In the genomic region with DNA sequence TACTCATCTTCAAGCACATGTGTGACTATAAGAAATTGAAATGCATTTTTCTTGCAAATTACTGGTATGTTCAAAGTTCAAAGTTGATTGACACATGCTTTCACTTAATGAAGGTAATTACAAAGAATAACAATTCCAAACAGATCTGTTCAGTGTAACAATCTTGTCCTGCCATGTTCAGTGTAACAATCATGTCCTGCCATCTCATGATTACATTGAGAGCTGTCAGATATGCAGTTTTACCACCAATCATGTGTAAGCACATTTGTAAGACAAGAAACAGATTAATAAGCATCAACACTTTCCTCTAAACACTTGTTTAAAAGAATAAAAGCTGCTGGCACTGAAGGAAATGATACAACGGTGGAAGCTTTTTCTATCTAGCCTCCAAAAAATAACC, we compare ENCODE assay signal across 23 cellular contexts.
DNase-seq lines count a peak whose midpoint lies in the region; ATAC-seq, FAIRE-seq and TF ChIP-seq lines count a peak whose summit lies in the region.
"Had no signal": no experiment of that assay in that cellular context is flagged by ENCODE, and none has a peak within 500 bp of the region (broad histone marks: within the 10 kb centered on the region; RNA-seq: fewer than 3 reads in every experiment).

No MANE protein-coding gene starts in this region.

- H2AFZ ChIP-seq in GM23338 (peak overlapping the region; percentile 5; the same call in 1 of the 2 replicates), Loucy (ENCODE audit: low read length) (peak overlapping the region; percentile 47; the same call in 1 of the 2 replicates)

- 18 to 44% (median 34%) methylated on average over 1 of the region's 1 CpG for WGBS in adrenal gland, 4 donors
- WGBS in lower leg skin, 2 donors = 22 to 28% methylated on average over 1 of the region's 1 CpG

- H3K4me3 ChIP-seq in GM23338 = no peak overlapping the region
- no peak overlapping the region for H3K4me3 ChIP-seq in Loucy (ENCODE audit: low read length, poor library complexity, severe bottlenecking)
- H3K4me3 ChIP-seq in adrenal gland = no peak overlapping the region
- no peak overlapping the region for H3K4me3 ChIP-seq in lower leg skin (ENCODE audit: low read depth, poor library complexity, severe bottlenecking)
- H3K4me3 ChIP-seq: BLaER1 had no signal

- TF ChIP-seq CTCF in GM23338 (conservative IDR thresholded peaks at IDR 0.05; ENCODE audit: low read depth in 2 of 2) = no peak
- no peak for TF ChIP-seq CTCF in Loucy (conservative IDR thresholded peaks at IDR 0.05; ENCODE audit: low read length)
- no peak for TF ChIP-seq CTCF in adrenal gland (IDR thresholded peaks at IDR 0.05)
- no peak for TF ChIP-seq CTCF in lower leg skin (IDR thresholded peaks at IDR 0.05)

- peaks cover 6% of the 10 kb centered on the region for H3K4me1 Mint-ChIP-seq in GM23338
- H3K4me1 Mint-ChIP-seq: B cell had no signal

- H3K27ac Mint-ChIP-seq in GM23338 = no peak overlapping the region
- H3K27ac Mint-ChIP-seq: B cell; CD4-positive, CD25-positive, alpha-beta regulatory T cell; CD8-positive, alpha-beta T cell; HFFc6 had no signal

- no peak for DNase-seq in GM12891 (ENCODE audit: insufficient read length, low spot score)
- no peak for DNase-seq in GM23338 (ENCODE audit: low spot score)
- DNase-seq in SK-N-DZ (ENCODE audit: low spot score) = peak; percentile 69
- DNase-seq in adrenal gland = no peak
- no peak for DNase-seq in lower leg skin (ENCODE audit: low spot score in 2 of 2)
- DNase-seq: Caco-2; CD4-positive, CD25-positive, alpha-beta regulatory T cell; CD8-positive, alpha-beta T cell; DMS 273 treated with DMSO at 0.1 percent for 48 hours; DMS79; EL; GDM1; H7; HCEC 1CT; HFFc6 had no signal

- H4K20me1 ChIP-seq in GM23338 (replicated peaks; ENCODE audit: insufficient read depth) (no peaks in the 10 kb centered on the region), Loucy (ENCODE audit: insufficient read depth, low read length, poor library complexity, severe bottlenecking) (no peaks in the 10 kb centered on the region)
- H4K20me1 ChIP-seq: BLaER1 had no signal

- H3K27me3 ChIP-seq in GM23338 (ENCODE audit: insufficient read depth) = no peaks in the 10 kb centered on the region
- H3K27me3 ChIP-seq in Loucy (ENCODE audit: insufficient read depth, low read length, poor library complexity, severe bottlenecking) = no peaks in the 10 kb centered on the region
- no peaks in the 10 kb centered on the region for H3K27me3 ChIP-seq in adrenal gland
- H3K27me3 ChIP-seq: BLaER1 had no signal

- no peaks in the 10 kb centered on the region for H3K9me3 Mint-ChIP-seq in GM23338
- H3K9me3 Mint-ChIP-seq: CD4-positive, CD25-positive, alpha-beta regulatory T cell; CD8-positive, alpha-beta T cell; HFFc6 had no signal

- H3K9me2 ChIP-seq in GM23338 (ENCODE audit: insufficient read depth) (no peaks in the 10 kb centered on the region), Loucy (replicated peaks; ENCODE audit: low read depth, low read length) (no peaks in the 10 kb centered on the region)

- no peaks in the 10 kb centered on the region for H3K36me3 Mint-ChIP-seq in GM23338 (ENCODE audit: low read depth)
- H3K36me3 Mint-ChIP-seq: CD4-positive, CD25-positive, alpha-beta regulatory T cell; CD8-positive, alpha-beta T cell had no signal

- H3K4me1 ChIP-seq in GM23338 (ENCODE audit: insufficient read depth) (no peaks in the 10 kb centered on the region), Loucy (ENCODE audit: insufficient read depth, low read length, poor library complexity, severe bottlenecking) (no peaks in the 10 kb centered on the region), adrenal gland (replicated peaks in 1 of 2) (no peaks in the 10 kb centered on the region)
- H3K4me1 ChIP-seq: BLaER1, Caco-2 had no signal

- H3K9ac ChIP-seq in Loucy (ENCODE audit: low read depth, low read length, poor library complexity, severe bottlenecking) = no peak overlapping the region
- H3K9ac ChIP-seq: BLaER1 had no signal

- peak; percentile 50 for FAIRE-seq in GM12891 (lab: Jason Lieb, UNC)
- FAIRE-seq: GM12892, H1 had no signal

- H3F3A ChIP-seq in GM23338 (replicated peaks; ENCODE audit: low read depth) (0 out of 2 replicates have a peak, but pooled peaks cover 3% of the 10 kb centered on the region), Loucy (ENCODE audit: low read depth) (no peaks in the 10 kb centered on the region)

- ATAC-seq in GM23338 = no peak
- no peak for ATAC-seq in HG02798 (IDR thresholded peaks at IDR 0.05; ENCODE audit: poor library complexity, unreplicated experiment)
- no peak for ATAC-seq in GM21447 (IDR thresholded peaks at IDR 0.05; ENCODE audit: unreplicated experiment)
- ATAC-seq: CD8-positive, alpha-beta T cell had no signal

- H3K4me3 Mint-ChIP-seq in GM23338 = no peak overlapping the region
- H3K4me3 Mint-ChIP-seq: B cell; CD4-positive, CD25-positive, alpha-beta regulatory T cell; CD8-positive, alpha-beta T cell; HFFc6 had no signal

- TF ChIP-seq POLR2A in GM12891 (IDR thresholded peaks at IDR 0.05; ENCODE audit: low read depth, low read length) (no peak), adrenal gland (IDR thresholded peaks at IDR 0.05) (no peak), lower leg skin (IDR thresholded peaks at IDR 0.05) (no peak)

- intact Hi-C loops in adrenal gland (cut with DNase I) (no loop called here), lower leg skin (cut with DNase I; ENCODE audit: low total_unique reads) (no loop called here)

- H3K36me3 ChIP-seq in GM23338 (ENCODE audit: insufficient read depth) (no peaks in the 10 kb centered on the region), Loucy (ENCODE audit: insufficient read depth, low read length) (no peaks in the 10 kb centered on the region), adrenal gland (replicated peaks in 1 of 2) (no peaks in the 10 kb centered on the region)
- H3K36me3 ChIP-seq: BLaER1 had no signal

- H3K79me2 ChIP-seq in GM23338 (replicated peaks; ENCODE audit: insufficient read depth) = no peaks in the 10 kb centered on the region
- H3K79me2 ChIP-seq in Loucy (ENCODE audit: insufficient read depth, low read length) = no peaks in the 10 kb centered on the region

- peaks cover 4% of the 10 kb centered on the region for H3K27me3 Mint-ChIP-seq in GM23338 (ENCODE audit: insufficient read depth, low read depth, poor library complexity)

- H3K9me3 ChIP-seq in Loucy (ENCODE audit: insufficient read depth, low read depth, low read length) = no peaks in the 10 kb centered on the region
- no peaks in the 10 kb centered on the region for H3K9me3 ChIP-seq in adrenal gland (replicated peaks in 1 of 3)
- H3K9me3 ChIP-seq: BLaER1, Caco-2 had no signal

- H3K27ac ChIP-seq in GM23338 (ENCODE audit: low read depth) = no peak overlapping the region
- H3K27ac ChIP-seq in adrenal gland = no peak overlapping the region
- H3K27ac ChIP-seq: BLaER1, C4-2B had no signal

- no peak overlapping the region for H3K4me2 ChIP-seq in GM23338
- no peak overlapping the region for H3K4me2 ChIP-seq in Loucy (ENCODE audit: low read depth, low read length, poor library complexity, severe bottlenecking)
- H3K4me2 ChIP-seq: BLaER1 had no signal

TF ChIP-seq in GM12891, 5 proteins besides CTCF, POLR2A, EP300 and RAD21:
- TF ChIP-seq POU2F2 (IDR thresholded peaks at IDR 0.05; ENCODE audit: low read depth, low read length) = no peak
- no peak for TF ChIP-seq POLR2AphosphoS5 (IDR thresholded peaks at IDR 0.05; ENCODE audit: low read depth, low read length)
- TF ChIP-seq SPI1 (IDR thresholded peaks at IDR 0.05; ENCODE audit: low read depth, low read length) = no peak
- TF ChIP-seq TAF1 (IDR thresholded peaks at IDR 0.05; ENCODE audit: low read depth, low read length) = no peak
- TF ChIP-seq PAX5 (IDR thresholded peaks at IDR 0.05; ENCODE audit: insufficient read depth, low read length, severe bottlenecking) = no peak

TF ChIP-seq in GM23338, 12 proteins besides CTCF, POLR2A, EP300 and RAD21 (continues in another document):
- TF ChIP-seq NANOG (IDR thresholded peaks at IDR 0.05; ENCODE audit: borderline replicate concordance) = no peak
- no peak for TF ChIP-seq POLR2AphosphoS5 (IDR thresholded peaks at IDR 0.05; ENCODE audit: low read depth)
